8 cellular contexts compared by ENCODE assay signal in genomic region chr12:89355243-89356068, GRCh38. TPM values are rescaled to one million over a fixed set of nuclear protein-coding genes. Genes with fewer than 3 reads are reported as not detected.
DNase-seq lines count a peak whose midpoint lies in the region; ATAC-seq and TF ChIP-seq lines count a peak whose summit lies in the region.

No MANE protein-coding gene starts in this region.

- H3K4me2 ChIP-seq in trophoblast cell (ENCODE audit: low read length): peak overlapping the region; percentile 89

- H3K9ac ChIP-seq in trophoblast cell (ENCODE audit: low read length): no peak overlapping the region

- H4K91ac ChIP-seq in trophoblast cell (ENCODE audit: low read depth, low read length): no peak overlapping the region

- H3K9me3 ChIP-seq in trophoblast cell (ENCODE audit: insufficient read depth, low read depth, low read length): peaks cover 2% of the 10 kb centered on the region

- peaks cover 29% of the 10 kb centered on the region for H3K79me1 ChIP-seq in trophoblast cell (ENCODE audit: low read length)

- H3K4me1 ChIP-seq in trophoblast cell (ENCODE audit: control insufficient read depth in 1 of 2, insufficient read depth in 2 of 2, low read length in 2 of 2): peaks cover 15 to 18% of the 10 kb centered on the region in 2 experiments

- no peak overlapping the region for H2BK120ac ChIP-seq in trophoblast cell (ENCODE audit: insufficient read depth, low read length, poor library complexity)

- H3K18ac ChIP-seq in trophoblast cell (ENCODE audit: low read length): no peak overlapping the region

- H4K12ac ChIP-seq in trophoblast cell (ENCODE audit: low read depth, low read length): no peak overlapping the region

- peaks cover 10% of the 10 kb centered on the region for H3K27me3 ChIP-seq in trophoblast cell (ENCODE audit: insufficient read depth, low read length)

- H3K23ac ChIP-seq in trophoblast cell (ENCODE audit: low read length): no peak overlapping the region

- H4K8ac ChIP-seq in trophoblast cell (ENCODE audit: low read depth, low read length): no peak overlapping the region

- H3K4ac ChIP-seq in trophoblast cell (ENCODE audit: low read depth, low read length): no peak overlapping the region

- WGBS in trophoblast cell (ENCODE audit: extremely low coverage, insufficient coverage, insufficient read length): no CpG with 5 or more reads among the region's 18 CpGs

- H3K14ac ChIP-seq in trophoblast cell (ENCODE audit: low read length): no peak overlapping the region

- no peak overlapping the region for H2AK5ac ChIP-seq in trophoblast cell (ENCODE audit: low read length)

- DNase-seq in DMS114 treated with DMSO at 0.1 percent for 48 hours (lab: John Stamatoyannopoulos, UW; ENCODE audit: unreplicated experiment) (peak; percentile 85), RPMI7951 (ENCODE audit: low read depth) (peak; percentile 77), erythroblast (lab: John Stamatoyannopoulos, UW) (peak; percentile 17 to 24), trophoblast cell (peak in 1 of 2 donors; percentile 62), DMS153 treated with DMSO at 0.1 percent for 48 hours (lab: John Stamatoyannopoulos, UW; ENCODE audit: unreplicated experiment) (no peak)

- H3K79me2 ChIP-seq in trophoblast cell (ENCODE audit: control insufficient read depth, insufficient read depth, low read length, poor library complexity): peaks cover 18% of the 10 kb centered on the region

- H3K36me3 ChIP-seq in trophoblast cell (ENCODE audit: control insufficient read depth in 1 of 2, insufficient read depth in 2 of 2, low read length in 2 of 2): no peaks in the 10 kb centered on the region

- H2BK5ac ChIP-seq in trophoblast cell (ENCODE audit: low read depth, low read length, poor library complexity): no peak overlapping the region

- H3K4me3 ChIP-seq in trophoblast cell (ENCODE audit: low read depth, low read length): no peak overlapping the region

- H2BK12ac ChIP-seq in trophoblast cell (ENCODE audit: low read length): no peak overlapping the region

- no peak for ATAC-seq in GM19395 (IDR thresholded peaks at IDR 0.05; ENCODE audit: unreplicated experiment)
- ATAC-seq in GM21390 (IDR thresholded peaks at IDR 0.05; ENCODE audit: unreplicated experiment): no peak
- no peak for ATAC-seq in GM21786 (IDR thresholded peaks at IDR 0.05; ENCODE audit: unreplicated experiment)

- TF ChIP-seq POLR2A in erythroblast (IDR thresholded peaks at IDR 0.05; ENCODE audit: low read length): no peak

- no peak overlapping the region for H2AFZ ChIP-seq in trophoblast cell (ENCODE audit: insufficient read depth, low read length, poor library complexity)

- no peak overlapping the region for H3K27ac ChIP-seq in trophoblast cell (ENCODE audit: low read depth, low read length)

RNA-seq across cellular contexts. Expression of gene DUSP6, which starts 3.2 kb away (rescaled TPM):
- total RNA-seq in RPMI7951 (2014; rRNA removed; shearing (Covaris generic)): 36.3 and 39.8 TPM in 2 replicates
- 7.5 and 8.0 TPM in 2 replicates for polyA plus RNA-seq in trophoblast cell (2013)
